Comparison of ENCODE assay signal across 8 cellular contexts in genomic region chr12:119649202-119649808, GRCh38. TPM values are rescaled to one million over a fixed set of nuclear protein-coding genes. Genes with fewer than 3 reads are reported as not detected.
DNase-seq lines count a peak whose midpoint lies in the region; ATAC-seq, FAIRE-seq and TF ChIP-seq lines count a peak whose summit lies in the region.

No MANE protein-coding gene starts in this region.

- no peaks in the 10 kb centered on the region for H3K36me3 ChIP-seq in mucosa of descending colon (ENCODE audit: low read depth)
- H3K36me3 ChIP-seq in naive thymus-derived CD4-positive, alpha-beta T cell (ENCODE audit: control insufficient read depth in 2 of 3, insufficient read depth in 3 of 3, low read length in 3 of 3), result no peaks in the 10 kb centered on the region

- H3K9me3 ChIP-seq in mucosa of descending colon, result peaks cover 11% of the 10 kb centered on the region
- H3K9me3 ChIP-seq in naive thymus-derived CD4-positive, alpha-beta T cell (ENCODE audit: control insufficient read depth in 2 of 3, low read length in 3 of 3), result peaks cover 0 to 10% (median 0%) of the 10 kb centered on the region in 3 experiments

- TF ChIP-seq CTCF in D721Med (IDR thresholded peaks at IDR 0.05; ENCODE audit: insufficient read depth, missing control alignments) (peak; percentile 78), WI38 (IDR thresholded peaks at IDR 0.05; ENCODE audit: low read depth, low read length) (peak; percentile 45; the same call in 1 of the 2 replicates), mucosa of descending colon (IDR thresholded peaks at IDR 0.05) (peak; percentile 23)

- no peaks in the 10 kb centered on the region for H3K4me1 ChIP-seq in mucosa of descending colon (ENCODE audit: low read depth)
- H3K4me1 ChIP-seq in naive thymus-derived CD4-positive, alpha-beta T cell (ENCODE audit: control insufficient read depth in 2 of 2, insufficient read depth in 2 of 2, low read length in 2 of 2), result no peaks in the 10 kb centered on the region

- peaks cover 0 to 25% (median 12%) of the 10 kb centered on the region in 11 donors for H3K9me3 Mint-ChIP-seq in naive thymus-derived CD4-positive, alpha-beta T cell

- H3K27me3 ChIP-seq in naive thymus-derived CD4-positive, alpha-beta T cell (ENCODE audit: control insufficient read depth in 2 of 2, insufficient read depth in 2 of 2, low read length in 2 of 2), result no peaks in the 10 kb centered on the region

- intact Hi-C loops in mucosa of descending colon (cut with DNase I, micrococcal nuclease), result no loop called here
- intact Hi-C loops in naive thymus-derived CD4-positive, alpha-beta T cell (cut with micrococcal nuclease), result loop anchor here in 1 of 2 donors (1.0 kb wide), 1 partner anchor 18 kb away; no protein-coding TSS in a partner anchor

- peaks cover 0 to 7% (median 3%) of the 10 kb centered on the region in 5 donors for H3K36me3 Mint-ChIP-seq in naive thymus-derived CD4-positive, alpha-beta T cell

- H3K27ac ChIP-seq in naive thymus-derived CD4-positive, alpha-beta T cell (ENCODE audit: low read depth, low read length), result no peak overlapping the region

- peak; percentile 61 for FAIRE-seq in D721Med (lab: Jason Lieb, UNC)
- no peak for FAIRE-seq in HTR-8/SVneo (lab: Jason Lieb, UNC)

- no peak overlapping the region for H3K27ac Mint-ChIP-seq in naive thymus-derived CD4-positive, alpha-beta T cell

- no peak for ATAC-seq in mucosa of descending colon
- ATAC-seq in HG03439 (IDR thresholded peaks at IDR 0.05; ENCODE audit: unreplicated experiment), result no peak
- no peak for ATAC-seq in naive thymus-derived CD4-positive, alpha-beta T cell

- POLR2A ChIA-PET in naive thymus-derived CD4-positive, alpha-beta T cell (lab: Charles Lee), result no interaction called here

- H3K4me3 ChIP-seq in WI38 (ENCODE audit: low read depth, low read length), result no peak overlapping the region
- H3K4me3 ChIP-seq in mucosa of descending colon, result no peak overlapping the region
- no peak overlapping the region for H3K4me3 ChIP-seq in naive thymus-derived CD4-positive, alpha-beta T cell (ENCODE audit: low read length)

- CTCF ChIA-PET in naive thymus-derived CD4-positive, alpha-beta T cell (lab: Charles Lee), result interaction anchor here (1.5 to 2.0 kb wide), 2 partner anchors 16 to 19 kb away, joined by 5 read pairs; partner anchors contain the start of gene PRKAB1

- H3K4me1 Mint-ChIP-seq in naive thymus-derived CD4-positive, alpha-beta T cell, result peaks cover 0 to 3% (median 0%) of the 10 kb centered on the region in 7 donors

- H3K4me3 Mint-ChIP-seq in naive thymus-derived CD4-positive, alpha-beta T cell, result no peak overlapping the region

- DNase-seq in D721Med (ENCODE audit: insufficient read length, low spot score) (peak; percentile 40), HTR-8/SVneo (ENCODE audit: insufficient read length, low spot score) (peak; percentile 40), mucosa of descending colon (no peak), middle frontal gyrus (ENCODE audit: extremely low spot score, low spot score) (no peak), ureter (ENCODE audit: low spot score) (no peak)
- no peak for DNase-seq in naive thymus-derived CD4-positive, alpha-beta T cell

- H3K27me3 Mint-ChIP-seq in naive thymus-derived CD4-positive, alpha-beta T cell, result peaks cover 5 to 12% (median 9%) of the 10 kb centered on the region in 5 donors

RNA-seq across cellular contexts. Expression of gene PRKAB1, which starts 18.6 kb away (rescaled TPM):
- total RNA-seq in mucosa of descending colon, result 100 to 1,000 TPM in 1 of 3 donors, 10 to 100 TPM in 2; 63.8 to 127 (median 90.1) TPM
- 72.3 TPM for total RNA-seq in ureter
- total RNA-seq in naive thymus-derived CD4-positive, alpha-beta T cell, result 10 to 100 TPM; 23.5 to 48.7 (median 43.3) TPM
- 10 to 100 TPM; 35.9 to 54.7 TPM for polyA plus RNA-seq in naive thymus-derived CD4-positive, alpha-beta T cell

RNA-seq across cellular contexts. Expression of gene TMEM233, which starts 55.7 kb away (rescaled TPM):
- total RNA-seq in mucosa of descending colon (under 1 TPM in 2 of 3 donors, not detected in 1; 0.27 to 0.63 TPM), ureter (2.4 TPM)
- total RNA-seq in naive thymus-derived CD4-positive, alpha-beta T cell, result not detected
- polyA plus RNA-seq in naive thymus-derived CD4-positive, alpha-beta T cell, result not detected

Comparison
In these comparisons a context has a peak if more than half of its experiments do, and no peak if none do; other contexts are left out.
1. DNase-seq: peak in D721Med (single experiment) and HTR-8/SVneo (single experiment); none in mucosa of descending colon (0 of 3), middle frontal gyrus (single experiment), ureter (single experiment) and naive thymus-derived CD4-positive, alpha-beta T cell (0 of 9).
2. CTCF ChIP-seq: peak in every context shown above with its lines; median percentile 78 in D721Med; 45 in WI38; 23 in mucosa of descending colon.